Comparison of ENCODE assay signal across 1 cellular context in the genomic region with DNA sequence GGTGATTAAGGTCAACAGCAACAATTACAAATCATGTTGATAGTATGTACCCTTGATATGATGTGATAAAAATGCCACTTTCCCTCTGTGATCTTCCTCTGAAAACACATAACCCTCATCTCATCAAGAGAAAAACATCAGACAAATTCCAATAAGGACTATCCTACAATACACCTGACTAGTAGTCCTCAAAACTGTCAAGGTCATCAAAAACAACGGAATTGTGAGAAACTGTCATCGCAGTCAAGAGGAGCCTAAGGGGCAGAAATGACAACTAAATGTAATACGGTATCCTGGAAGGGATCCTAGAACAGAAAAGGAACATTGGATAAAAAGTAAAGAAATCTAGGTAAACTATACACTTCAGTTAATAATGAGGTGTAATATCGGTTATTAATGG.
A peak's percentile ranks its signal among the peaks of the same experiment; 100 is the strongest.
TF ChIP-seq lines count a peak whose summit lies in the region.

No MANE protein-coding gene starts in this region.

TF ChIP-seq in HepG2, 621 proteins besides CTCF, POLR2A, EP300 and RAD21:
- TF ChIP-seq MED13 (CRISPR knock-in tag; IDR thresholded peaks at IDR 0.05) (no peak), MAFF (IDR thresholded peaks at IDR 0.05; ENCODE audit: low read depth, low read length) (peak; percentile 88), MAFK (conservative IDR thresholded peaks at IDR 0.05 in 1 of 2, IDR thresholded peaks at IDR 0.05 in 1 of 2; ENCODE audit: low read length in 2 of 2) (peak; percentile 83 to 89)
